In the genomic region with DNA sequence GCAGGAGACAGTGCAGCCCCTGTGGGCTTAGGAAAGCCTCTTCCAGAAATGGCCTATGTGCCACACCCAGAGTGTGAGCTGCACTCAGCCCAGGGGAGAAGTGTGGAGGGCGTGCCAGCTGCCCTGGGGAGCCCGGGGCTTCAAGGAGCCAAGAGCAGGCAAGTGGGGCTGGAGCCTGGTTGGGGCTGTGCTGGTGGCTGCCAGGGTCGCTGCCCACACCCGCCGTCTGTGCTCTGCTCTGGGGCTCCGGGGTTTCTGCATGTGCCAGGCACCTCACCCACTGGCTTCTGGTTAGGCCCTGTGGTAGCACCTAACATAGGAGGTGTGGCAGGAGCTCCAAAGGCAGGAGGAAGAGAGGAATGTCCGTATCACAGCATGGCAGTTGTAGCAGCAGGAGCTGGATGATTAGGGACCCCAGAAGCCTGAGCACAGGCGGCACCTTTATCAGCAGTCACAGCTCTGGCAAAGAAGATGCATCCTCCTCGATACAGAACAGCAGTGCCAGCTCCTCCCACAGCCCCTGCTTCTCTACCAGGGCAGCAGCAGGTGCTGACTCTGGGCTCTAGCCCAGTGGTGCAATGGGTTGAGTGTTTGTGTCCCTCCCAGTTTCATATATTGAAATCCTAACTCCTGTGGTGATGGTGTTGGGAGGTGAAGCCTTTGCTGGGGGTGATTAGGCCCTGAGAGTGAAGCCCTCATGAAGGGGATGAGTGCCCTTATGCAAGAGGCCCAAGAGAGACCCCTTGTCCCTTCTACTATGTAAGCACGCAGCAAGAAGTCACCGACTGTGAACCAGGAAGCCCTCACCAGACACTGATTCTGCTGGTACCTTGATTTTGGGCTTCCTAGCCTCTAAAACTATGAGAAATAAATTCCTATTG, we compare ENCODE assay signal across 18 cellular contexts.
DNase-seq lines count a peak whose midpoint lies in the region; ATAC-seq, FAIRE-seq and TF ChIP-seq lines count a peak whose summit lies in the region.
"Had no signal": no experiment of that assay in that cellular context is flagged by ENCODE, and none has a peak within 500 bp of the region (broad histone marks: within the 10 kb centered on the region; RNA-seq: fewer than 3 reads in every experiment).

No MANE protein-coding gene starts in this region.

- H3K14ac ChIP-seq in H1 (ENCODE audit: insufficient read length) = no peak overlapping the region

- no peak overlapping the region for H2AK5ac ChIP-seq in H1 (ENCODE audit: low read depth, low read length)

- CTCF ChIA-PET in H1 (lab: Charles Lee; ENCODE audit: partially characterized antibody) = interaction anchor here (0.8 to 1.5 kb wide), 3 partner anchors 7 to 106 kb away, joined by 3 read pairs; no protein-coding TSS in a partner anchor

- peaks cover 4% of the 10 kb centered on the region for H3K9me3 Mint-ChIP-seq in stimulated activated memory B cell treated with anti-CD40 and anti-IgM and Interleukin-4, amounts not matched to agents 10 μg/mL and 1 μg/mL and 100 μg/mL, for 72 hours
- H3K9me3 Mint-ChIP-seq: activated naive CD4-positive, alpha-beta T cell treated with anti-CD3 and anti-CD28 coated beads, Interleukin-2, amount 50 U/mL, for 24 hours had no signal

- H3K27ac ChIP-seq in KMS-11 (peak overlapping the region; percentile 100), H1 (ENCODE audit: low read depth, low read length) (no peak overlapping the region)
- H3K27ac ChIP-seq: esophagus squamous epithelium, thoracic aorta had no signal

- peak overlapping the region; percentile 42 for H3K27ac Mint-ChIP-seq in stimulated activated memory B cell treated with anti-CD40 and anti-IgM and Interleukin-4, amounts not matched to agents 10 μg/mL and 1 μg/mL and 100 μg/mL, for 72 hours
- H3K27ac Mint-ChIP-seq: activated naive CD4-positive, alpha-beta T cell treated with anti-CD3 and anti-CD28 coated beads, Interleukin-2, amount 50 U/mL, for 24 hours; mesothelial cell of epicardium had no signal

- no peak overlapping the region for H2BK15ac ChIP-seq in H1 (ENCODE audit: low read length)

- no peak for TF ChIP-seq EP300 in H1 (IDR thresholded peaks at IDR 0.05; ENCODE audit: borderline replicate concordance in 1 of 2, low read depth in 2 of 2, low read length in 2 of 2)

- H2BK20ac ChIP-seq in H1 (ENCODE audit: low read length) = no peak overlapping the region

- no peak overlapping the region for H3K56ac ChIP-seq in H1 (replicated peaks; ENCODE audit: insufficient read length, low read depth, low read length)

- no peaks in the 10 kb centered on the region for H3K27me3 Mint-ChIP-seq in stimulated activated memory B cell treated with anti-CD40 and anti-IgM and Interleukin-4, amounts not matched to agents 10 μg/mL and 1 μg/mL and 100 μg/mL, for 72 hours
- H3K27me3 Mint-ChIP-seq: activated naive CD4-positive, alpha-beta T cell treated with anti-CD3 and anti-CD28 coated beads, Interleukin-2, amount 50 U/mL, for 24 hours; central memory CD8-positive, alpha-beta T cell had no signal

- no peak for TF ChIP-seq RAD21 in H1 (IDR thresholded peaks at IDR 0.05 in 1 of 2, conservative IDR thresholded peaks at IDR 0.05 in 1 of 2; ENCODE audit: low read depth in 2 of 2, low read length in 2 of 2)

- H3K79me2 ChIP-seq in KMS-11 (ENCODE audit: insufficient read depth, low read depth) = no peaks in the 10 kb centered on the region
- H3K79me2 ChIP-seq in H1 (ENCODE audit: control insufficient read depth in 1 of 2, insufficient read depth in 2 of 2, low read length in 2 of 2) = no peaks in the 10 kb centered on the region

- H2BK5ac ChIP-seq in H1 (ENCODE audit: low read depth, low read length) = no peak overlapping the region

- H4K20me1 ChIP-seq in KMS-11 (ENCODE audit: insufficient read depth) = no peaks in the 10 kb centered on the region
- no peaks in the 10 kb centered on the region for H4K20me1 ChIP-seq in H1 (replicated peaks in 1 of 2; ENCODE audit: control insufficient read depth in 1 of 2, insufficient read depth in 2 of 2, low read length in 2 of 2)

- H3K4me3 ChIP-seq in KMS-11 (IDR thresholded peaks at IDR 0.05; ENCODE audit: insufficient read depth, low read depth, low read length) (no peak overlapping the region), H1 (ENCODE audit: extremely low read depth in 1 of 4, insufficient read depth in 2 of 4, low read depth in 3 of 4, low read length in 4 of 4) (no peak overlapping the region)
- H3K4me3 ChIP-seq: esophagus squamous epithelium, thoracic aorta had no signal

- H4K91ac ChIP-seq in H1 (replicated peaks; ENCODE audit: insufficient read length, low read length) = no peak overlapping the region

- no peaks in the 10 kb centered on the region for H3K23me2 ChIP-seq in H1 (ENCODE audit: low read depth, low read length)

- DNase-seq in SHP77 (lab: John Stamatoyannopoulos, UW) = peak; percentile 26 to 29
- no peak for DNase-seq in SHP77 treated with DMSO at 0.1 percent for 48 hours (lab: John Stamatoyannopoulos, UW)
- DNase-seq in H1 (ENCODE audit: low read depth in 1 of 2, low spot score in 2 of 2) = no peak
- no peak for DNase-seq in NCI-H187 (lab: John Stamatoyannopoulos, UW)
- no peak for DNase-seq in NCI-H187 treated with DMSO at 0.1 percent for 48 hours (lab: John Stamatoyannopoulos, UW)
- DNase-seq in mucosa of gallbladder (ENCODE audit: low spot score) = no peak
- DNase-seq: DMS153, esophagus squamous epithelium, NCI-H1092 treated with DMSO at 0.1 percent for 48 hours, SK-N-SH had no signal

- no peak overlapping the region for H3K23ac ChIP-seq in H1 (ENCODE audit: insufficient read length)

- no peak overlapping the region for H2AFZ ChIP-seq in KMS-11 (ENCODE audit: low read depth)
- no peak overlapping the region; the same call in 1 of the 2 replicates for H2AFZ ChIP-seq in H1 (ENCODE audit: low read length)

- peak; percentile 38 for ATAC-seq in stimulated activated memory B cell treated with anti-CD40 and anti-IgM and Interleukin-4, amounts not matched to agents 10 μg/mL and 1 μg/mL and 100 μg/mL, for 72 hours
- ATAC-seq: right cardiac atrium had no signal

- H2BK120ac ChIP-seq in H1 (replicated peaks; ENCODE audit: low read depth, low read length) = no peak overlapping the region

- peaks cover 59% of the 10 kb centered on the region for H3K4me1 Mint-ChIP-seq in stimulated activated memory B cell treated with anti-CD40 and anti-IgM and Interleukin-4, amounts not matched to agents 10 μg/mL and 1 μg/mL and 100 μg/mL, for 72 hours

- POLR2A ChIA-PET in H1 (lab: Charles Lee; ENCODE audit: partially characterized antibody) = no interaction called here

- peak overlapping the region; percentile 45; the same call in 1 of the 2 replicates for H4K8ac ChIP-seq in H1 (ENCODE audit: extremely low read depth, insufficient read depth, low read length)

- no peaks in the 10 kb centered on the region for H3K27me3 ChIP-seq in KMS-11 (ENCODE audit: insufficient read depth, low read depth)
- no peaks in the 10 kb centered on the region; a peak in 1 of 7 replicates for H3K27me3 ChIP-seq in H1 (replicated peaks in 1 of 4; ENCODE audit: control insufficient read depth in 3 of 4, extremely low read depth in 1 of 4, insufficient read depth in 3 of 4, low read length in 3 of 4)
- H3K27me3 ChIP-seq: esophagus squamous epithelium had no signal

- TF ChIP-seq POLR2A in H1 (IDR thresholded peaks at IDR 0.05; ENCODE audit: control extremely low read depth in 1 of 2, low read depth in 2 of 2, low read length in 2 of 2) = no peak

- H3K4ac ChIP-seq in H1 (replicated peaks; ENCODE audit: insufficient read length, low read depth, low read length) = no peak overlapping the region

- no peaks in the 10 kb centered on the region for H3K36me3 ChIP-seq in KMS-11 (ENCODE audit: insufficient read depth)
- no peaks in the 10 kb centered on the region for H3K36me3 ChIP-seq in H1 (ENCODE audit: control insufficient read depth in 2 of 4, insufficient read depth in 4 of 4, low read length in 3 of 4)
- H3K36me3 ChIP-seq: esophagus squamous epithelium, thoracic aorta had no signal

- no peak overlapping the region for H2BK12ac ChIP-seq in H1 (ENCODE audit: low read depth, low read length)

- TF ChIP-seq CTCF in KMS-11 (conservative IDR thresholded peaks at IDR 0.05; ENCODE audit: low read depth, low read length) (no peak), H1 (IDR thresholded peaks at IDR 0.05; ENCODE audit: control extremely low read depth in 1 of 3, insufficient read depth in 1 of 3, low read depth in 1 of 3, low read length in 3 of 3) (no peak)

- no peak overlapping the region for H3K4me3 Mint-ChIP-seq in stimulated activated memory B cell treated with anti-CD40 and anti-IgM and Interleukin-4, amounts not matched to agents 10 μg/mL and 1 μg/mL and 100 μg/mL, for 72 hours
- H3K4me3 Mint-ChIP-seq: activated naive CD4-positive, alpha-beta T cell treated with anti-CD3 and anti-CD28 coated beads, Interleukin-2, amount 50 U/mL, for 24 hours; central memory CD8-positive, alpha-beta T cell; mesothelial cell of epicardium had no signal

- no peaks in the 10 kb centered on the region for H3K36me3 Mint-ChIP-seq in stimulated activated memory B cell treated with anti-CD40 and anti-IgM and Interleukin-4, amounts not matched to agents 10 μg/mL and 1 μg/mL and 100 μg/mL, for 72 hours
- H3K36me3 Mint-ChIP-seq: activated naive CD4-positive, alpha-beta T cell treated with anti-CD3 and anti-CD28 coated beads, Interleukin-2, amount 50 U/mL, for 24 hours had no signal

- peak overlapping the region; percentile 84 for H3K9ac ChIP-seq in KMS-11
- no peak overlapping the region for H3K9ac ChIP-seq in H1 (replicated peaks in 1 of 4; ENCODE audit: extremely low read depth in 1 of 4, low read depth in 3 of 4, low read length in 3 of 4)
- H3K9ac ChIP-seq: SK-N-SH had no signal

- no peak for FAIRE-seq in H1 (lab: Jason Lieb, UNC)
- FAIRE-seq: A204.1 had no signal

- H3K9me3 ChIP-seq in H1 (ENCODE audit: insufficient read depth in 2 of 2, low read depth in 1 of 2, low read length in 1 of 2) = no peaks in the 10 kb centered on the region
- H3K9me3 ChIP-seq: esophagus squamous epithelium, SK-N-SH, thoracic aorta had no signal

- H3K4me2 ChIP-seq in KMS-11 (peak overlapping the region; percentile 96), H1 (ENCODE audit: insufficient read depth in 1 of 2, low read depth in 2 of 2, low read length in 2 of 2) (no peak overlapping the region)
- H3K4me2 ChIP-seq: SK-N-SH had no signal

- H3K18ac ChIP-seq in H1 (ENCODE audit: extremely low read depth, low read length) = no peak overlapping the region

- 82% methylated on average over 11 of the region's 11 CpGs; no CpG with 5 or more reads in 1 of the 2 experiments for WGBS in H1 (ENCODE audit: extremely low coverage in 1 of 2, insufficient coverage in 1 of 2, insufficient read length in 1 of 2, insufficient replicate concordance in 2 of 2, low coverage in 1 of 2, low lambda C conversion rate in 2 of 2, missing lambda C conversion rate in 1 of 2), 2 experiments

- H3K79me1 ChIP-seq in H1 (ENCODE audit: low read depth, low read length) = no peaks in the 10 kb centered on the region

- no peak overlapping the region for H4K5ac ChIP-seq in H1 (ENCODE audit: insufficient read length, low read depth, low read length)

- H3K4me1 ChIP-seq in KMS-11 (ENCODE audit: low read depth, poor library complexity, severe bottlenecking) (peaks cover 99% of the 10 kb centered on the region), H1 (replicated peaks in 1 of 4; ENCODE audit: control insufficient read depth in 3 of 4, insufficient read depth in 4 of 4, low read length in 3 of 4) (no peaks in the 10 kb centered on the region)

Comparison
In these comparisons a context has a peak if more than half of its experiments do, and no peak if none do; other contexts are left out.
1. DNase-seq: peak in SHP77 (2 of 2); none in SHP77 treated with DMSO at 0.1 percent for 48 hours (single experiment), H1 (0 of 2), NCI-H187 (0 of 2), NCI-H187 treated with DMSO at 0.1 percent for 48 hours (single experiment) and mucosa of gallbladder (single experiment).